ENCODE assay signal across 8 cellular contexts in genomic region chr12:66169221-66170170, GRCh38. TPM values are rescaled to one million over a fixed set of nuclear protein-coding genes. Genes with fewer than 3 reads are reported as not detected.
DNase-seq lines count a peak whose midpoint lies in the region; FAIRE-seq and TF ChIP-seq lines count a peak whose summit lies in the region.

Gene TMBIM4 (minus strand): TSS chr12:66169996. CDS start chr12:66169951, 45 bp downstream.

- H2BK5ac ChIP-seq in H9 (ENCODE audit: insufficient read length, low read length): peak within 1 kb of the TSS; percentile 91

- TF ChIP-seq EP300 in neural cell (conservative IDR thresholded peaks at IDR 0.05; ENCODE audit: poor library complexity, severe bottlenecking) (no peak), stomach (IDR thresholded peaks at IDR 0.05) (no peak)

- DNase-seq in H9 (peak; percentile 92), M059J (ENCODE audit: low read depth) (peak; percentile 90), SHP77 (lab: John Stamatoyannopoulos, UW) (peak; percentile 88 to 89), fibroblast of the conjunctiva (ENCODE audit: low read depth) (peak; percentile 92), stomach (peak; percentile 86)
- peak; percentile 77 for DNase-seq in activated effector memory CD4-positive, alpha-beta T cell treated with Interleukin-2 at 50 U/mL for 16 hours

- peak; percentile 90 for FAIRE-seq in G401.6 (lab: Jason Lieb, UNC)

- H3K4me1 ChIP-seq in H9 (ENCODE audit: insufficient read depth, low read length) (peaks cover 3% of the 10 kb centered on the region), stomach (peaks cover 16 to 33% (median 26%) of the 10 kb centered on the region in 4 donors)

- H3K23me2 ChIP-seq in H9 (ENCODE audit: insufficient read length, low read depth, low read length, poor library complexity, severe bottlenecking): no peaks in the 10 kb centered on the region

- H3K4me3 ChIP-seq in neural cell (ENCODE audit: low read length): peak within 1 kb of the TSS; percentile 70
- peak within 1 kb of the TSS; percentile 45 to 88 (median 73) for H3K4me3 ChIP-seq in stomach

- no peak for TF ChIP-seq RAD21 in neural cell (conservative IDR thresholded peaks at IDR 0.05)

- H4K8ac ChIP-seq in H9 (replicated peaks; ENCODE audit: insufficient read length, low read depth, low read length): peak within 1 kb of the TSS; percentile 63

- H3K9me3 ChIP-seq in H9 (ENCODE audit: control insufficient read depth, low read depth, low read length): no peaks in the 10 kb centered on the region
- H3K9me3 ChIP-seq in neural cell (ENCODE audit: low read length): peaks cover 5% of the 10 kb centered on the region
- no peaks in the 10 kb centered on the region for H3K9me3 ChIP-seq in stomach

- peak within 1 kb of the TSS; percentile 98 for H3K14ac ChIP-seq in H9 (ENCODE audit: insufficient read depth, low read length)

- H3K36me3 Mint-ChIP-seq in H9 (ENCODE audit: insufficient read depth in 1 of 3, low read depth in 3 of 3): peaks cover 11 to 15% (median 14%) of the 10 kb centered on the region in 3 experiments

- no peak within 1 kb of the TSS for H2AK5ac ChIP-seq in H9 (ENCODE audit: insufficient read length, low read length)

- no CpG with 5 or more reads among the region's 67 CpGs for WGBS in H9 (ENCODE audit: extremely low coverage, insufficient read length, low lambda C conversion rate)
- 0 to 1% (median 0%) methylated on average over 46 to 67 of the region's 67 CpGs for WGBS in stomach, 5 donors

- H3K9me3 Mint-ChIP-seq in H9: peaks cover 20% of the 10 kb centered on the region in 2 experiments; a peak in 4 of 5 replicates

- no peak within 1 kb of the TSS for H3K23ac ChIP-seq in H9 (ENCODE audit: insufficient read length, low read depth, low read length)

- H3K9me2 ChIP-seq in neural cell (ENCODE audit: insufficient read depth, low read length): no peaks in the 10 kb centered on the region

- H3K4me2 ChIP-seq in H9 (ENCODE audit: insufficient read depth, insufficient read length, low read length) (peak within 1 kb of the TSS; percentile 58), neural cell (ENCODE audit: low read length) (no peak within 1 kb of the TSS)

- H2BK20ac ChIP-seq in H9 (ENCODE audit: low read depth, low read length, poor library complexity, severe bottlenecking): no peak within 1 kb of the TSS

- H2AFZ ChIP-seq in H9 (ENCODE audit: low read length): peak within 1 kb of the TSS; percentile 92
- H2AFZ ChIP-seq in neural cell (ENCODE audit: low read depth, low read length): peak within 1 kb of the TSS; percentile 33

- H3K27me3 ChIP-seq in H9 (ENCODE audit: insufficient read depth, low read length): no peaks in the 10 kb centered on the region
- no peaks in the 10 kb centered on the region for H3K27me3 ChIP-seq in neural cell (ENCODE audit: insufficient read depth, low read depth, low read length)
- H3K27me3 ChIP-seq in stomach: no peaks in the 10 kb centered on the region

- peak within 1 kb of the TSS; percentile 99 for H2BK12ac ChIP-seq in H9 (ENCODE audit: insufficient read length, low read depth, low read length)

- H3K9ac ChIP-seq in H9 (ENCODE audit: extremely low read depth, insufficient read length, low read length) (peak within 1 kb of the TSS; percentile 86), neural cell (ENCODE audit: low read length) (peak within 1 kb of the TSS; percentile 58)

- H3K27ac ChIP-seq in H9 (ENCODE audit: insufficient read length, low read depth, low read length): peak within 1 kb of the TSS; percentile 97
- H3K27ac ChIP-seq in neural cell (ENCODE audit: low read length): peak within 1 kb of the TSS; percentile 57
- H3K27ac ChIP-seq in stomach: peak within 1 kb of the TSS; percentile 94 to 100 (median 99)

- H3K36me3 ChIP-seq in neural cell (ENCODE audit: insufficient read depth, low read length) (no peaks in the 10 kb centered on the region), stomach (no peaks in the 10 kb centered on the region)

- H3K18ac ChIP-seq in H9 (ENCODE audit: insufficient read length, low read depth, low read length): peak within 1 kb of the TSS; percentile 88

- no peak within 1 kb of the TSS for H4K91ac ChIP-seq in H9 (ENCODE audit: insufficient read length, low read depth, low read length)

- H3K79me2 ChIP-seq in H9 (ENCODE audit: insufficient read depth, low read length) (peaks cover 3% of the 10 kb centered on the region; the same call in 1 of the 2 replicates), neural cell (replicated peaks; ENCODE audit: insufficient read depth, low read length) (no peaks in the 10 kb centered on the region)

- H4K5ac ChIP-seq in H9 (ENCODE audit: insufficient read length, low read depth, low read length): peak within 1 kb of the TSS; percentile 95

- peak within 1 kb of the TSS; percentile 88 to 90 for H3K4me3 Mint-ChIP-seq in H9

- TF ChIP-seq CTCF in H9 (conservative IDR thresholded peaks at IDR 0.05) (peak; percentile 46), neural cell (IDR thresholded peaks at IDR 0.05; ENCODE audit: poor library complexity, severe bottlenecking) (peak; percentile 60), stomach (IDR thresholded peaks at IDR 0.05) (peak in 6 of 7 experiments; percentile 6 to 72 (median 52))

- H3K4me1 Mint-ChIP-seq in H9: peaks cover 3 to 6% of the 10 kb centered on the region in 2 experiments; a peak in 3 of 4 replicates

- no peaks in the 10 kb centered on the region for H4K20me1 ChIP-seq in H9 (ENCODE audit: control insufficient read depth, insufficient read depth, insufficient read length)
- no peaks in the 10 kb centered on the region for H4K20me1 ChIP-seq in neural cell (ENCODE audit: insufficient read depth)

- TF ChIP-seq POLR2A in stomach (IDR thresholded peaks at IDR 0.05): peak in 2 of 4 donors; percentile 10 to 68

- H3K27me3 Mint-ChIP-seq in H9 (ENCODE audit: low read depth): no peaks in the 10 kb centered on the region; the same call in 1 of the 2 replicates

- H2BK15ac ChIP-seq in H9 (ENCODE audit: low read depth, low read length): no peak within 1 kb of the TSS

- H3K79me1 ChIP-seq in H9 (ENCODE audit: insufficient read depth, low read depth, low read length, poor library complexity, severe bottlenecking): peaks cover 8% of the 10 kb centered on the region

- no peak within 1 kb of the TSS for H3T11ph ChIP-seq in H9 (ENCODE audit: low read length)

- no peaks in the 10 kb centered on the region for H3F3A ChIP-seq in neural cell (ENCODE audit: insufficient read depth, low read length, poor library complexity, severe bottlenecking)

- no peak within 1 kb of the TSS for H2BK120ac ChIP-seq in H9 (ENCODE audit: low read depth, low read length, poor library complexity, severe bottlenecking)

- peak within 1 kb of the TSS; percentile 96 to 98 (median 97); a peak in 6 of 7 replicates for H3K27ac Mint-ChIP-seq in H9

- H3K56ac ChIP-seq in H9 (ENCODE audit: insufficient read length, low read depth, low read length): no peak within 1 kb of the TSS

- H3K4ac ChIP-seq in H9 (ENCODE audit: low read depth, low read length): no peak within 1 kb of the TSS

- intact Hi-C loops in stomach (cut with DNase I; ENCODE audit: low total_unique reads): no loop called here

TF ChIP-seq in neural cell, 6 proteins besides CTCF, POLR2A, EP300 and RAD21:
- TF ChIP-seq REST (IDR thresholded peaks at IDR 0.05; ENCODE audit: borderline replicate concordance) (no peak), POLR2AphosphoS5 (IDR thresholded peaks at IDR 0.05) (no peak), TAF1 (IDR thresholded peaks at IDR 0.05; ENCODE audit: low read depth) (peak; percentile 47)

RNA-seq across cellular contexts. Expression of gene TMBIM4, which starts in this region (rescaled TPM):
- 18.4 and 20.5 TPM in 2 replicates for total RNA-seq in H9 (2021)
- 153 and 177 TPM in 2 replicates for total RNA-seq in M059J (2014; rRNA removed; shearing (Covaris generic))
- 24.5 and 45.7 TPM in 2 replicates for polyA plus RNA-seq in neural cell
- polyA minus RNA-seq in neural cell: 4.9 and 9.6 TPM in 2 replicates
- 100 to 1,000 TPM in 1 of 5 donors, 10 to 100 TPM in 4; 19.4 to 101 (median 92.9) TPM for total RNA-seq in stomach
- polyA plus RNA-seq in stomach: 100 to 1,000 TPM in 2 of 3 donors, 10 to 100 TPM in 1; 61.9 to 117 (median 103) TPM

Comparison
In these comparisons a context has a peak if more than half of its experiments do, and no peak if none do; other contexts are left out.
1. Peak in every context shown above with its lines: DNase-seq, H3K4me3 ChIP-seq and H3K27ac ChIP-seq.